Comparison of ENCODE assay signal across 13 cellular contexts in genomic region chr4:152310223-152310622, GRCh38.
DNase-seq lines count a peak whose midpoint lies in the region; ATAC-seq and TF ChIP-seq lines count a peak whose summit lies in the region.
"Had no signal": no experiment of that assay in that cellular context is flagged by ENCODE, and none has a peak within 500 bp of the region (broad histone marks: within the 10 kb centered on the region; RNA-seq: fewer than 3 reads in every experiment).

No MANE protein-coding gene starts in this region.

- H3K23ac ChIP-seq in H9 (ENCODE audit: insufficient read length, low read depth, low read length) = no peak overlapping the region

- H3K27me3 ChIP-seq in H9 (ENCODE audit: insufficient read depth, low read length) (no peaks in the 10 kb centered on the region), SJSA1 (replicated peaks) (no peaks in the 10 kb centered on the region; the same call in 1 of the 2 replicates)
- H3K27me3 ChIP-seq: esophagus muscularis mucosa had no signal

- H2BK12ac ChIP-seq in H9 (ENCODE audit: insufficient read length, low read depth, low read length) = no peak overlapping the region

- no peak overlapping the region for H3K4ac ChIP-seq in H9 (ENCODE audit: low read depth, low read length)

- peak overlapping the region in 2 of 3 experiments; percentile 8 to 63; a peak in 3 of 7 replicates for H3K27ac Mint-ChIP-seq in H9
- H3K27ac Mint-ChIP-seq: CD4-positive, alpha-beta memory T cell had no signal

- no peaks in the 10 kb centered on the region for H3K9me3 ChIP-seq in H9 (ENCODE audit: control insufficient read depth, low read depth, low read length)
- H3K9me3 ChIP-seq in SJSA1 (replicated peaks) = no peaks in the 10 kb centered on the region
- H3K9me3 ChIP-seq: esophagus muscularis mucosa had no signal

- no peak overlapping the region for H2AK5ac ChIP-seq in H9 (ENCODE audit: insufficient read length, low read length)

- H3K36me3 ChIP-seq in SJSA1 = no peaks in the 10 kb centered on the region
- H3K36me3 ChIP-seq: esophagus muscularis mucosa had no signal

- H3K18ac ChIP-seq in H9 (ENCODE audit: insufficient read length, low read depth, low read length) = no peak overlapping the region

- H4K8ac ChIP-seq in H9 (replicated peaks; ENCODE audit: insufficient read length, low read depth, low read length) = no peak overlapping the region

- H2BK20ac ChIP-seq in H9 (ENCODE audit: low read depth, low read length, poor library complexity, severe bottlenecking) = no peak overlapping the region

- H3K4me3 ChIP-seq in AG09309 (ENCODE audit: control insufficient read depth, low read depth, low read length) = no peak overlapping the region
- H3K4me3 ChIP-seq in SJSA1 = no peak overlapping the region
- H3K4me3 ChIP-seq: esophagus muscularis mucosa had no signal

- no peak overlapping the region for H2BK5ac ChIP-seq in H9 (ENCODE audit: insufficient read length, low read length)

- no peak overlapping the region for H3T11ph ChIP-seq in H9 (ENCODE audit: low read length)

- no peak overlapping the region for H4K5ac ChIP-seq in H9 (ENCODE audit: insufficient read length, low read depth, low read length)

- no peak overlapping the region for H3K4me3 Mint-ChIP-seq in H9
- H3K4me3 Mint-ChIP-seq: CD4-positive, alpha-beta memory T cell had no signal

- peaks cover 2% of the 10 kb centered on the region; the same call in 1 of the 2 replicates for H3K4me1 ChIP-seq in H9 (ENCODE audit: insufficient read depth, low read length)
- H3K4me1 ChIP-seq in SJSA1 (replicated peaks) = peaks cover 20% of the 10 kb centered on the region
- H3K4me1 ChIP-seq: esophagus muscularis mucosa had no signal

- no peak overlapping the region for H3K56ac ChIP-seq in H9 (ENCODE audit: insufficient read length, low read depth, low read length)

- H3K4me1 Mint-ChIP-seq in H9 = peaks cover 11 to 12% of the 10 kb centered on the region in 2 experiments
- H3K4me1 Mint-ChIP-seq: CD4-positive, alpha-beta memory T cell had no signal

- H3K27me3 Mint-ChIP-seq in H9 (ENCODE audit: low read depth) = no peaks in the 10 kb centered on the region
- H3K27me3 Mint-ChIP-seq: CD4-positive, alpha-beta memory T cell had no signal

- H3K79me1 ChIP-seq in H9 (ENCODE audit: insufficient read depth, low read depth, low read length, poor library complexity, severe bottlenecking) = no peaks in the 10 kb centered on the region

- no peak overlapping the region for H2BK15ac ChIP-seq in H9 (ENCODE audit: low read depth, low read length)

- H3K79me2 ChIP-seq in H9 (ENCODE audit: insufficient read depth, low read length) = no peaks in the 10 kb centered on the region

- H3K27ac ChIP-seq in H9 (ENCODE audit: insufficient read length, low read depth, low read length) (no peak overlapping the region), SJSA1 (no peak overlapping the region)
- H3K27ac ChIP-seq: esophagus muscularis mucosa had no signal

- no peak overlapping the region for H3K14ac ChIP-seq in H9 (ENCODE audit: insufficient read depth, low read length)

- H2AFZ ChIP-seq in H9 (ENCODE audit: low read length) = no peak overlapping the region

- no peaks in the 10 kb centered on the region for H3K23me2 ChIP-seq in H9 (ENCODE audit: insufficient read length, low read depth, low read length, poor library complexity, severe bottlenecking)

- no peak overlapping the region for H3K4me2 ChIP-seq in H9 (ENCODE audit: insufficient read depth, insufficient read length, low read length)

- no peaks in the 10 kb centered on the region for H4K20me1 ChIP-seq in H9 (ENCODE audit: control insufficient read depth, insufficient read depth, insufficient read length)

- no CpG with 5 or more reads among the region's 2 CpGs for WGBS in H9 (ENCODE audit: extremely low coverage, insufficient read length, low lambda C conversion rate)

- no peaks in the 10 kb centered on the region for H3K36me3 Mint-ChIP-seq in H9 (ENCODE audit: insufficient read depth in 1 of 3, low read depth in 3 of 3)

- H2BK120ac ChIP-seq in H9 (ENCODE audit: low read depth, low read length, poor library complexity, severe bottlenecking) = no peak overlapping the region

- H4K91ac ChIP-seq in H9 (ENCODE audit: insufficient read length, low read depth, low read length) = no peak overlapping the region

- no peaks in the 10 kb centered on the region for H3K9me3 Mint-ChIP-seq in H9
- H3K9me3 Mint-ChIP-seq: CD4-positive, alpha-beta memory T cell had no signal

- TF ChIP-seq CTCF in AG09309 (IDR thresholded peaks at IDR 0.05; ENCODE audit: control insufficient read depth, insufficient read depth, low read depth, low read length, missing control alignments) (no peak), H9 (conservative IDR thresholded peaks at IDR 0.05) (no peak)

- no peak overlapping the region for H3K9ac ChIP-seq in H9 (ENCODE audit: extremely low read depth, insufficient read length, low read length)

- DNase-seq in AG09309 (ENCODE audit: low read depth) (peak; percentile 59), H9 (peak; percentile 30), SJSA1 (ENCODE audit: low read depth in 1 of 2, low spot score in 2 of 2) (peak; percentile 86 to 94), hepatic stellate cell (ENCODE audit: low spot score) (peak; percentile 31), NCI-H146 (lab: John Stamatoyannopoulos, UW) (no peak), SIG-M5 (lab: John Stamatoyannopoulos, UW) (no peak)
- no peak for DNase-seq in stimulated activated CD4-positive, alpha-beta T cell treated with anti-CD3 and anti-CD28 coated beads, Interleukin-2, amount 100 ng/mL, for 48 hours
- DNase-seq: activated CD4-positive, alpha-beta T cell treated with anti-CD3 and anti-CD28 coated beads for 48 hours; CD4-positive, alpha-beta memory T cell; NK-92 treated with Interleukin-12 subunit alpha and Interleukin-12 subunit beta, amount 100 ng/mL, for 24 hours; substantia nigra had no signal

- ATAC-seq in HG03439 (IDR thresholded peaks at IDR 0.05; ENCODE audit: unreplicated experiment) = no peak

Comparison
In these comparisons a context has a peak if more than half of its experiments do, and no peak if none do; other contexts are left out.
1. DNase-seq: peak in AG09309 (single experiment), H9 (single experiment), SJSA1 (2 of 2) and hepatic stellate cell (single experiment); none in NCI-H146 (single experiment), SIG-M5 (single experiment) and stimulated activated CD4-positive, alpha-beta T cell treated with anti-CD3 and anti-CD28 coated beads, Interleukin-2, amount 100 ng/mL, for 48 hours (0 of 2).